Comparison of ENCODE assay signal across 9 cellular contexts in genomic region chr5:170826117-170826516, GRCh38. TPM values are rescaled to one million over a fixed set of nuclear protein-coding genes. Genes with fewer than 3 reads are reported as not detected.
"Had no signal": no experiment of that assay in that cellular context is flagged by ENCODE, and none has a peak within 500 bp of the region (broad histone marks: within the 10 kb centered on the region; RNA-seq: fewer than 3 reads in every experiment).

No MANE protein-coding gene starts in this region.

- H3K4me3 ChIP-seq: GM23248 had no signal

- H3K4me1 Mint-ChIP-seq: H9, IgD-negative memory B cell had no signal

- DNase-seq: GM23248, GOT3, H9, HCEC 1CT, HFFc6, KG1 had no signal

- H3K4me3 Mint-ChIP-seq: H9, HFFc6 had no signal

- H3K27ac ChIP-seq: GM23248 had no signal

- H2AFZ ChIP-seq: GM23248 had no signal

- H3K9ac ChIP-seq: GM23248 had no signal

- H3K27ac Mint-ChIP-seq: H9, HFFc6, IgD-negative memory B cell had no signal

- H3K9me3 Mint-ChIP-seq: IgD-negative memory B cell had no signal

- FAIRE-seq: H54, HTR-8/SVneo had no signal

- H3K36me3 Mint-ChIP-seq: IgD-negative memory B cell had no signal

RNA-seq across cellular contexts. Expression of gene RANBP17, which starts 35.7 kb away (rescaled TPM):
- polyA plus RNA-seq: IgD-negative memory B cell had no signal

RNA-seq across cellular contexts. Expression of gene GABRP, which starts 42.6 kb away (rescaled TPM):
- total RNA-seq: GM23248, HFFc6 had no signal
- polyA plus RNA-seq: GM23248, IgD-negative memory B cell had no signal
